In genomic region chr1:2586154-2587070, GRCh38 we compare ENCODE assay signal across 8 cellular contexts. TPM values are rescaled to one million over a fixed set of nuclear protein-coding genes. Genes with fewer than 3 reads are reported as not detected.
A peak's percentile ranks its signal among the peaks of the same experiment; 100 is the strongest.
DNase-seq lines count a peak whose midpoint lies in the region; ATAC-seq and TF ChIP-seq lines count a peak whose summit lies in the region.

Gene PRXL2B (plus strand): TSS chr1:2586777. CDS start chr1:2586886, 109 bp downstream.

- H3K27ac ChIP-seq in caudate nucleus (ENCODE audit: low read depth, low read length) (peak within 1 kb of the TSS; percentile 91), smooth muscle cell (ENCODE audit: low read depth) (peak within 1 kb of the TSS; percentile 57)

- H3K9ac ChIP-seq in smooth muscle cell (ENCODE audit: low read depth): peak within 1 kb of the TSS; percentile 90

- ATAC-seq in GM19023 (IDR thresholded peaks at IDR 0.05; ENCODE audit: unreplicated experiment) (peak; percentile 74), HG03196 (IDR thresholded peaks at IDR 0.05; ENCODE audit: unreplicated experiment) (peak; percentile 61)

- H3K4me3 ChIP-seq in AG09309 (ENCODE audit: control insufficient read depth, low read depth, low read length) (peak within 1 kb of the TSS; percentile 79), smooth muscle cell (peak within 1 kb of the TSS; percentile 86)

- no peaks in the 10 kb centered on the region for H3F3A ChIP-seq in smooth muscle cell (ENCODE audit: low read depth)

- H3K4me2 ChIP-seq in smooth muscle cell: peak within 1 kb of the TSS; percentile 99

- 1% methylated on average over 53 of the region's 107 CpGs for WGBS in smooth muscle cell (ENCODE audit: low lambda C conversion rate)

- DNase-seq in AG09309 (ENCODE audit: low read depth) (peak; percentile 96), NCI-H446 (lab: John Stamatoyannopoulos, UW) (peak; percentile 97 to 99), caudate nucleus (lab: John Stamatoyannopoulos, UW) (peak in 60 of 61 donors; percentile 67 to 100 (median 98)), iPS-NIHi7 (ENCODE audit: extremely low spot score) (peak; percentile 98), smooth muscle cell (lab: John Stamatoyannopoulos, UW; ENCODE audit: unreplicated experiment) (peak; percentile 98)
- DNase-seq in activated CD4-positive, CD25-positive, alpha-beta regulatory T cell (lab: John Stamatoyannopoulos, UW): peak; percentile 96 to 99 (median 96)

- H3K79me2 ChIP-seq in smooth muscle cell (ENCODE audit: low read depth): no peaks in the 10 kb centered on the region

- H2AFZ ChIP-seq in smooth muscle cell (ENCODE audit: low read depth): peak within 1 kb of the TSS; percentile 89

- no peaks in the 10 kb centered on the region for H4K20me1 ChIP-seq in smooth muscle cell (ENCODE audit: low read depth)

- peaks cover 14% of the 10 kb centered on the region for H3K4me1 ChIP-seq in smooth muscle cell (ENCODE audit: low read depth)

- H3K27me3 ChIP-seq in smooth muscle cell (ENCODE audit: low read depth): no peaks in the 10 kb centered on the region

- H3K36me3 ChIP-seq in smooth muscle cell (ENCODE audit: low read depth): no peaks in the 10 kb centered on the region

- TF ChIP-seq CTCF in AG09309 (IDR thresholded peaks at IDR 0.05; ENCODE audit: control insufficient read depth, insufficient read depth, low read depth, low read length, missing control alignments) (no peak), smooth muscle cell (IDR thresholded peaks at IDR 0.05; ENCODE audit: borderline replicate concordance, insufficient read depth, poor library complexity, severe bottlenecking) (no peak)

- no peaks in the 10 kb centered on the region for H3K9me3 ChIP-seq in smooth muscle cell (replicated peaks; ENCODE audit: low read depth)

RNA-seq across cellular contexts. Expression of gene PRXL2B, which starts in this region (rescaled TPM):
- total RNA-seq in smooth muscle cell: 16.1 and 27.4 TPM in 2 replicates
- polyA plus RNA-seq in smooth muscle cell: 18.4 and 26.6 TPM in 2 replicates

Comparison
In these comparisons a context has a peak if more than half of its experiments do, and no peak if none do; other contexts are left out.
1. Peak in every context shown above with its lines: DNase-seq, ATAC-seq, H3K4me3 ChIP-seq and H3K27ac ChIP-seq.